20 cellular contexts compared by ENCODE assay signal in genomic region chr10:86700851-86701617, GRCh38. TPM values are rescaled to one million over a fixed set of nuclear protein-coding genes. Genes with fewer than 3 reads are reported as not detected.
DNase-seq lines count a peak whose midpoint lies in the region; ATAC-seq, FAIRE-seq and TF ChIP-seq lines count a peak whose summit lies in the region.
"Had no signal": no experiment of that assay in that cellular context is flagged by ENCODE, and none has a peak within 500 bp of the region (broad histone marks: within the 10 kb centered on the region; RNA-seq: fewer than 3 reads in every experiment).

No MANE protein-coding gene starts in this region.

- no peak for TF ChIP-seq POLR2A in gastroesophageal sphincter (IDR thresholded peaks at IDR 0.05)

- no peak overlapping the region for H3K9ac ChIP-seq in kidney (ENCODE audit: low read length in 2 of 2)
- H3K9ac ChIP-seq: BLaER1 treated with 17β-estradiol and CSF1 and Interleukin-3, amounts not matched to agents 10 nM and 100 nM had no signal

- TF ChIP-seq EP300 in gastroesophageal sphincter (IDR thresholded peaks at IDR 0.05) = no peak

- no peaks in the 10 kb centered on the region for H3K9me3 ChIP-seq in gastroesophageal sphincter
- no peaks in the 10 kb centered on the region for H3K9me3 ChIP-seq in kidney (ENCODE audit: control insufficient read depth in 1 of 2, low read length in 2 of 2)
- no peaks in the 10 kb centered on the region for H3K9me3 ChIP-seq in tibial artery
- no peaks in the 10 kb centered on the region for H3K9me3 ChIP-seq in BE2C
- H3K9me3 ChIP-seq: BLaER1 treated with 17β-estradiol and CSF1 and Interleukin-3, amounts not matched to agents 10 nM and 100 nM had no signal

- peaks cover 0 to 70% of the 10 kb centered on the region in 2 donors for H3K36me3 ChIP-seq in gastroesophageal sphincter
- H3K36me3 ChIP-seq in kidney (ENCODE audit: control insufficient read depth in 1 of 2, insufficient read depth in 2 of 2, low read length in 2 of 2) = no peaks in the 10 kb centered on the region
- H3K36me3 ChIP-seq in tibial artery = peaks cover 32 to 69% (median 66%) of the 10 kb centered on the region in 3 donors
- no peaks in the 10 kb centered on the region for H3K36me3 ChIP-seq in BE2C
- H3K36me3 ChIP-seq: BLaER1 treated with 17β-estradiol and CSF1 and Interleukin-3, amounts not matched to agents 10 nM and 100 nM had no signal

- no peaks in the 10 kb centered on the region for H3K4me1 ChIP-seq in gastroesophageal sphincter
- no peaks in the 10 kb centered on the region for H3K4me1 ChIP-seq in kidney (ENCODE audit: control insufficient read depth in 1 of 2, insufficient read depth in 1 of 2, low read depth in 1 of 2, low read length in 2 of 2)
- peaks cover 0 to 7% (median 0%) of the 10 kb centered on the region in 4 donors for H3K4me1 ChIP-seq in tibial artery
- no peaks in the 10 kb centered on the region for H3K4me1 ChIP-seq in BE2C

- H3K27ac ChIP-seq in gastroesophageal sphincter (peak overlapping the region in 3 of 4 donors; percentile 22 to 37 (median 32)), kidney (ENCODE audit: low read depth in 2 of 2, low read length in 2 of 2) (no peak overlapping the region), tibial artery (peak overlapping the region; percentile 46 to 59)
- H3K27ac ChIP-seq: 22Rv1; BLaER1 treated with 17β-estradiol and CSF1 and Interleukin-3, amounts not matched to agents 10 nM and 100 nM had no signal

- H3K4me3 ChIP-seq in gastroesophageal sphincter = no peak overlapping the region
- no peak overlapping the region for H3K4me3 ChIP-seq in kidney (ENCODE audit: low read length in 2 of 2)
- H3K4me3 ChIP-seq in tibial artery = no peak overlapping the region
- no peak overlapping the region for H3K4me3 ChIP-seq in BE2C (ENCODE audit: low read depth, low read length)
- H3K4me3 ChIP-seq: BLaER1 treated with 17β-estradiol and CSF1 and Interleukin-3, amounts not matched to agents 10 nM and 100 nM; GM23338 had no signal

- H3K27me3 ChIP-seq in gastroesophageal sphincter (no peaks in the 10 kb centered on the region), tibial artery (no peaks in the 10 kb centered on the region), BE2C (no peaks in the 10 kb centered on the region)
- H3K27me3 ChIP-seq: BLaER1 treated with 17β-estradiol and CSF1 and Interleukin-3, amounts not matched to agents 10 nM and 100 nM had no signal

- TF ChIP-seq CTCF in gastroesophageal sphincter (IDR thresholded peaks at IDR 0.05) = no peak
- no peak for TF ChIP-seq CTCF in kidney (IDR thresholded peaks at IDR 0.05; ENCODE audit: borderline replicate concordance, extremely low read depth, insufficient read depth)
- TF ChIP-seq CTCF in tibial artery (IDR thresholded peaks at IDR 0.05) = no peak
- no peak for TF ChIP-seq CTCF in BE2C (IDR thresholded peaks at IDR 0.05; ENCODE audit: low read depth, low read length)

- DNase-seq in Right ventricle myocardium inferior (ENCODE audit: missing footprints) = peak; percentile 31
- no peak for DNase-seq in cardiac septum (ENCODE audit: low spot score)
- peak; percentile 43 for DNase-seq in kidney
- DNase-seq in tibial artery = no peak
- no peak for DNase-seq in BE2C
- no peak for DNase-seq in DMS79 (lab: John Stamatoyannopoulos, UW)
- no peak for DNase-seq in SHP77 (lab: John Stamatoyannopoulos, UW)
- DNase-seq: AML-193; Calu3; CD4-positive, alpha-beta T cell; DMS 273 treated with DMSO at 0.1 percent for 48 hours; H9 had no signal

- intact Hi-C loops in Right ventricle myocardium inferior (cut with DNase I) (no loop called here), cardiac septum (cut with DNase I) (no loop called here), kidney (cut with DNase I) (no loop called here), tibial artery (cut with DNase I; ENCODE audit: low total_unique reads) (no loop called here)

- ATAC-seq in Right ventricle myocardium inferior (peak; percentile 3), gastroesophageal sphincter (no peak)
- ATAC-seq: GM23338, HepG2 had no signal

- WGBS in gastroesophageal sphincter (ENCODE audit: low coverage in 1 of 2), 2 donors = 92% methylated on average over 6 of the region's 12 CpGs; no CpG with 5 or more reads in 1 of the 2 donors

- FAIRE-seq in kidney (lab: Jason Lieb, UNC) = no peak
- FAIRE-seq: GM12891, HepG2, HTR-8/SVneo had no signal

RNA-seq across cellular contexts. Expression of gene LDB3, which starts 32.7 kb away (rescaled TPM):
- total RNA-seq in Right ventricle myocardium inferior = 1,478 TPM
- total RNA-seq in cardiac septum = 1,178 TPM
- 10 to 100 TPM; 12.9 to 45.8 (median 18.6) TPM for total RNA-seq in gastroesophageal sphincter
- 7.7 TPM for total RNA-seq in kidney
- 3.3 TPM for polyA plus RNA-seq in kidney (ENCODE audit: insufficient read depth, low read depth, low replicate concordance)
- 1.9 TPM for polyA plus RNA-seq in BE2C (2012; ENCODE audit: insufficient read depth, insufficient read length, low read depth)
- total RNA-seq: Calu3, HepG2 had no signal
- polyA plus RNA-seq: HepG2 had no signal

RNA-seq across cellular contexts. Expression of gene OPN4, which starts 46.7 kb away (rescaled TPM):
- total RNA-seq in Right ventricle myocardium inferior = 0.41 TPM
- total RNA-seq in cardiac septum = not detected
- not detected for total RNA-seq in gastroesophageal sphincter
- total RNA-seq in kidney = not detected
- polyA plus RNA-seq in kidney (ENCODE audit: insufficient read depth, low read depth, low replicate concordance) = not detected
- polyA plus RNA-seq in BE2C (2012; ENCODE audit: insufficient read depth, insufficient read length, low read depth) = not detected
- total RNA-seq: Calu3; CD4-positive, alpha-beta T cell; G401; GM23338; H9; HepG2 had no signal
- polyA plus RNA-seq: GM23338, HepG2 had no signal

RNA-seq across cellular contexts. Expression of gene BMPR1A, which starts 55.4 kb away (rescaled TPM):
- total RNA-seq in Right ventricle myocardium inferior (53.2 TPM), cardiac septum (60.0 TPM), gastroesophageal sphincter (100 to 1,000 TPM in 3 of 4 donors, 10 to 100 TPM in 1; 91.5 to 121 (median 117) TPM), kidney (37.4 TPM)
- polyA plus RNA-seq in kidney (ENCODE audit: insufficient read depth, low read depth, low replicate concordance) = 7.9 TPM
- 12.2 TPM for polyA plus RNA-seq in BE2C (2012; ENCODE audit: insufficient read depth, insufficient read length, low read depth)

Comparison
In these comparisons a context has a peak if more than half of its experiments do, and no peak if none do; other contexts are left out.
1. DNase-seq: peak in Right ventricle myocardium inferior (single experiment) and kidney (single experiment); none in cardiac septum (single experiment), tibial artery (0 of 2), BE2C (single experiment), DMS79 (single experiment) and SHP77 (0 of 2).
2. H3K27ac ChIP-seq: peak in gastroesophageal sphincter (3 of 4) and tibial artery (2 of 2); none in kidney (0 of 2).
3. RNA of gene LDB3, which starts 32.7 kb away (total RNA-seq): 1,478 TPM in Right ventricle myocardium inferior (single experiment) and 1,178 TPM in cardiac septum (single experiment); 12.9 to 45.8 TPM in gastroesophageal sphincter and 7.7 TPM in kidney (single experiment); every median in the first group is over 10 times any median in the second.